ENCODE assay signal across 7 cellular contexts in the genomic region with DNA sequence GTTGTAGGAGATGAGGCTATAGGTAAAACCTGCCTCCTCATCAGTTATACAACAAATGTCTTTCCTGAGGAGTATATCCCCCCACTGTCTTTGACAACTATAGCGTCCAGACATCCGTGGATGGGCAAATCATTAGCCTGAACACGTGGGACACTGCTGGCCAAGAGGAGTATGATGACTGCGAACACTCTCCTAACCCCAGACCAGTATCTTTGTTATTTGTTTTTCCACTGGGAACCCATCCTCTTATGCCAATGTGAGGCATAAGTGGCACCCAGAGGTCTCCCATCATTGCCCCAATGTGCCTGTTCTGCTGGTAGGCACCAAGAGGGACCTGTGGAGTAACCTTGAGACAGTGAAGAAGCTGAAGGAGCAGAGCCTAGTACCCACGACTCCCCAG. TPM values are rescaled to one million over a fixed set of nuclear protein-coding genes. Genes with fewer than 3 reads are reported as not detected.
DNase-seq lines count a peak whose midpoint lies in the region; ATAC-seq, FAIRE-seq and TF ChIP-seq lines count a peak whose summit lies in the region.
"Not testable (repeated sequence)": the region's sequence is repeated elsewhere in the genome, so short reads cannot be mapped to it uniquely, and the experiment has no call there.
"Had no signal": no experiment of that assay in that cellular context is flagged by ENCODE, and none has a peak within 500 bp of the region (broad histone marks: within the 10 kb centered on the region; RNA-seq: fewer than 3 reads in every experiment).

No MANE protein-coding gene starts in this region.

- in situ Hi-C loops in HepG2 (cut with HindIII; ENCODE audit: extremely low pct_ligation_motif_present, low pct_unique_long_range_greater_than_20kb) = not testable (repeated sequence)

- not testable (repeated sequence) for ATAC-seq in CD4-positive, alpha-beta T cell (ENCODE audit: poor library complexity); T-helper 17 cell
- ATAC-seq in HepG2 (peak; percentile 83), right lobe of liver (peak; percentile 48 to 82 (median 62))

- H3K27ac ChIP-seq in CD4-positive, alpha-beta T cell (ENCODE audit: low read depth, low read length); right lobe of liver: not testable (repeated sequence)
- H3K27ac ChIP-seq in cardiac muscle cell (peak overlapping the region; percentile 30), HepG2 (ENCODE audit: extremely low read length, insufficient read depth, low read length) (peak overlapping the region; percentile 90)

- H3K79me2 ChIP-seq in HepG2 (ENCODE audit: insufficient read depth, low read length) = not testable (repeated sequence)

- peak overlapping the region; percentile 73 for H3K4me2 ChIP-seq in HepG2 (ENCODE audit: low read depth, low read length)

- TF ChIP-seq EP300 in HepG2 (IDR thresholded peaks at IDR 0.05; ENCODE audit: low read depth in 2 of 2, low read length in 2 of 2); HepG2 (CRISPR knock-in tag; IDR thresholded peaks at IDR 0.05; ENCODE audit: borderline replicate concordance): not testable (repeated sequence)

- not testable (repeated sequence) for H3K4me1 ChIP-seq in cardiac muscle cell (ENCODE audit: low read depth); right lobe of liver
- peaks cover 28% of the 10 kb centered on the region for H3K4me1 ChIP-seq in HepG2 (ENCODE audit: insufficient read depth, low read length)

- not testable (repeated sequence) for H3K9me3 Mint-ChIP-seq in CD4-positive, alpha-beta T cell

- H3K36me3 Mint-ChIP-seq in CD4-positive, alpha-beta T cell (ENCODE audit: low read depth); T-helper 17 cell (ENCODE audit: low read depth): not testable (repeated sequence)

- not testable (repeated sequence) for BruUV-seq in HepG2 (replicated peaks; lab: Mats Ljungman, UMichigan)

- TF ChIP-seq RAD21 in HepG2 (CRISPR knock-in tag; IDR thresholded peaks at IDR 0.05) = not testable (repeated sequence)

- not testable (repeated sequence) for H3K4me1 Mint-ChIP-seq in CD4-positive, alpha-beta T cell (ENCODE audit: low read depth); T-helper 17 cell

- 0% methylated on average over 2 of the region's 5 CpGs for whole genome bisulfite sequencing in HepG2 (ENCODE audit: low lambda C conversion rate)
- 55% methylated on average over 3 of the region's 5 CpGs for WGBS in right lobe of liver (ENCODE audit: insufficient coverage, low coverage, low lambda C conversion rate, missing lambda C conversion rate)

- DNase-seq in CD4-positive, alpha-beta T cell; T-helper 17 cell; cardiac muscle cell (ENCODE audit: low read depth in 1 of 2, low spot score in 1 of 2); right lobe of liver: not testable (repeated sequence)
- peak; percentile 25 for DNase-seq in HepG2 (ENCODE audit: low spot score)

- H4K20me1 ChIP-seq in HepG2 (ENCODE audit: insufficient read depth, low read length) = not testable (repeated sequence)

- CTCF ChIA-PET in CD4-positive, alpha-beta T cell (lab: Charles Lee); HepG2 (lab: Yijun Ruan, JAX; ENCODE audit: low intra/inter-chr PET ratio, low total read pairs): not testable (repeated sequence)

- intact Hi-C loops in CD4-positive, alpha-beta T cell (cut with DNase I, micrococcal nuclease); HepG2 (cut with micrococcal nuclease; ENCODE audit: unreplicated experiment); right lobe of liver (cut with DNase I): not testable (repeated sequence)

- not testable (repeated sequence) for TF ChIP-seq CTCF in CD4-positive, alpha-beta T cell (IDR thresholded peaks at IDR 0.05); cardiac muscle cell (IDR thresholded peaks at IDR 0.05; ENCODE audit: low read depth, low read length); HepG2 (CRISPR knock-in tag; IDR thresholded peaks at IDR 0.05); right lobe of liver (IDR thresholded peaks at IDR 0.05)

- H3K27me3 Mint-ChIP-seq in CD4-positive, alpha-beta T cell; T-helper 17 cell: not testable (repeated sequence)

- not testable (repeated sequence) for H3K9me3 ChIP-seq in CD4-positive, alpha-beta T cell (ENCODE audit: control insufficient read depth, low read length); T-helper 17 cell (ENCODE audit: control insufficient read depth, low read length, poor library complexity, severe bottlenecking); cardiac muscle cell (ENCODE audit: low read depth); HepG2 (ENCODE audit: low read length); right lobe of liver

- not testable (repeated sequence) for H3K27me3 ChIP-seq in CD4-positive, alpha-beta T cell (ENCODE audit: control insufficient read depth, insufficient read depth, low read length); cardiac muscle cell; HepG2 (ENCODE audit: control insufficient read depth in 1 of 2, insufficient read depth in 2 of 2, low read length in 2 of 2); right lobe of liver

- H3K27ac Mint-ChIP-seq in CD4-positive, alpha-beta T cell = peak overlapping the region; percentile 35
- H3K27ac Mint-ChIP-seq in T-helper 17 cell = peak overlapping the region; percentile 74

- H3K9ac ChIP-seq in HepG2 (ENCODE audit: insufficient read depth, low read depth, low read length) = peak overlapping the region; percentile 62

- FAIRE-seq in HepG2 (lab: Jason Lieb, UNC) = not testable (repeated sequence)

- POLR2A ChIA-PET in CD4-positive, alpha-beta T cell (lab: Charles Lee) = interaction anchor here (0.6 to 2.3 kb wide), 2 partner anchors 13 to 246 kb away, joined by 3 to 9 read pairs; a partner anchor contains a TSS
- POLR2A ChIA-PET in HepG2 (lab: Yijun Ruan, JAX) = interaction anchor here (0.8 to 2.9 kb wide), 8 partner anchors 14 to 170 kb away, joined by 3 to 36 read pairs (median 5); a partner anchor contains a TSS

- H3K36me3 ChIP-seq in cardiac muscle cell; HepG2 (replicated peaks in 1 of 2; ENCODE audit: control insufficient read depth in 1 of 2, insufficient read depth in 2 of 2, low read length in 2 of 2); right lobe of liver: not testable (repeated sequence)

- not testable (repeated sequence) for TF ChIP-seq POLR2A in HepG2 (IDR thresholded peaks at IDR 0.05; ENCODE audit: insufficient read depth in 1 of 2, low read depth in 2 of 2, low read length in 2 of 2); right lobe of liver (IDR thresholded peaks at IDR 0.05)

- H2AFZ ChIP-seq in HepG2 (ENCODE audit: low read length) = not testable (repeated sequence)

- not testable (repeated sequence) for H3K4me3 ChIP-seq in cardiac muscle cell, right lobe of liver
- H3K4me3 ChIP-seq in HepG2 (replicated peaks in 1 of 3; ENCODE audit: insufficient read depth in 1 of 3, low read depth in 2 of 3, low read length in 3 of 3) = peak overlapping the region in 2 of 3 experiments; percentile 1 to 50; a peak in 3 of 6 replicates

- H3K4me3 Mint-ChIP-seq in CD4-positive, alpha-beta T cell; T-helper 17 cell: not testable (repeated sequence)

RNA-seq across cellular contexts. Expression of a gene that starts 13.7 kb away (rescaled TPM):
- 10 to 100 TPM; 61.0 to 62.2 TPM for total RNA-seq in CD4-positive, alpha-beta T cell
- total RNA-seq in T-helper 17 cell = 10 to 100 TPM; 52.9 to 62.5 TPM
- total RNA-seq in cardiac muscle cell = 16.1 and 43.1 TPM in 2 replicates
- polyA plus RNA-seq in cardiac muscle cell = 3.8 and 7.8 TPM in 2 replicates
- 17.7 and 20.2 TPM in 2 replicates for total RNA-seq in HepG2 (2016; rRNA removed; fragmentation: Illumina TruSeq; extraction: Trizol)
- total RNA-seq in HepG2 (2016; cell fraction: cytosol; rRNA removed; fragmentation: Illumina TruSeq; extraction: Trizol; ENCODE audit: low read depth) = 6.4 and 8.4 TPM in 2 replicates
- total RNA-seq in HepG2 (2016; cell fraction: insoluble cytoplasmic fraction; rRNA removed; fragmentation: Illumina TruSeq; extraction: Trizol) = 15.4 and 23.4 TPM in 2 replicates
- total RNA-seq in HepG2 (2016; cell fraction: membrane; rRNA removed; fragmentation: Illumina TruSeq; extraction: Trizol) = 5.9 and 8.0 TPM in 2 replicates
- total RNA-seq in HepG2 (2016; cell fraction: nucleus; rRNA removed; fragmentation: Illumina TruSeq; extraction: Trizol) = 32.2 and 32.9 TPM in 2 replicates
- 8.1 and 9.4 TPM in 2 replicates for polyA plus RNA-seq in HepG2 (2011; rRNA removed)
- 3.9 and 5.4 TPM in 2 replicates for polyA plus RNA-seq in HepG2 (2011; cell fraction: cytosol; rRNA removed)
- 20.4 and 28.1 TPM in 2 replicates for polyA plus RNA-seq in HepG2 (2011; cell fraction: nucleus; rRNA removed)
- polyA plus RNA-seq in HepG2 (2012) = 15.7 and 16.6 TPM in 2 replicates
- polyA plus RNA-seq in HepG2 (2016; cell fraction: cytosol; fragmentation: Illumina TruSeq; extraction: Trizol; ENCODE audit: low read depth) = 0.29 and 0.52 TPM in 2 replicates
- polyA plus RNA-seq in HepG2 (2016; cell fraction: insoluble cytoplasmic fraction; fragmentation: Illumina TruSeq; extraction: Trizol; ENCODE audit: low read depth) = 11.6 and 13.1 TPM in 2 replicates
- 0.81 and 1.9 TPM in 2 replicates for polyA plus RNA-seq in HepG2 (2016; cell fraction: membrane; fragmentation: Illumina TruSeq; extraction: Trizol; ENCODE audit: low read depth)
- polyA plus RNA-seq in HepG2 (2016; cell fraction: nucleus; fragmentation: Illumina TruSeq; extraction: Trizol; ENCODE audit: insufficient read depth, low read depth) = 37.8 and 38.6 TPM in 2 replicates
- polyA minus RNA-seq in HepG2 (2011; rRNA and poly(A)+ RNA removed; ENCODE audit: low replicate concordance) = 14.6 and 39.7 TPM in 2 replicates
- 10.4 and 10.5 TPM in 2 replicates for polyA minus RNA-seq in HepG2 (2011; cell fraction: cytosol; rRNA and poly(A)+ RNA removed)
- polyA minus RNA-seq in HepG2 (2011; cell fraction: nucleus; rRNA and poly(A)+ RNA removed) = 50.1 and 73.2 TPM in 2 replicates
- 10 to 100 TPM in 5 of 6 experiments, 1 to 10 TPM in 1; 8.8 to 14.0 (median 12.3) TPM for total RNA-seq in right lobe of liver

RNA-seq across cellular contexts. Expression of a gene that starts 50.9 kb away (rescaled TPM):
- 1 to 10 TPM; 2.9 to 3.4 TPM for total RNA-seq in CD4-positive, alpha-beta T cell
- total RNA-seq in T-helper 17 cell (1 to 10 TPM; 1.6 to 2.4 TPM), cardiac muscle cell (99.7 and 158 TPM in 2 replicates), HepG2 (2016; rRNA removed; fragmentation: Illumina TruSeq; extraction: Trizol) (0.21 and 2.2 TPM in 2 replicates), right lobe of liver (under 1 TPM; 0.31 to 0.92 (median 0.66) TPM)
- polyA plus RNA-seq in cardiac muscle cell (60.4 and 115 TPM in 2 replicates), HepG2 (2011; rRNA removed) (0.88 and 0.90 TPM in 2 replicates)
- not detected in 2 replicates for total RNA-seq in HepG2 (2016; cell fraction: cytosol; rRNA removed; fragmentation: Illumina TruSeq; extraction: Trizol; ENCODE audit: low read depth)
- total RNA-seq in HepG2 (2016; cell fraction: insoluble cytoplasmic fraction; rRNA removed; fragmentation: Illumina TruSeq; extraction: Trizol) = 0.28 and 2.0 TPM in 2 replicates
- total RNA-seq in HepG2 (2016; cell fraction: membrane; rRNA removed; fragmentation: Illumina TruSeq; extraction: Trizol) = 0.24 and 0.46 TPM in 2 replicates
- 3.9 and 6.3 TPM in 2 replicates for total RNA-seq in HepG2 (2016; cell fraction: nucleus; rRNA removed; fragmentation: Illumina TruSeq; extraction: Trizol)
- 0.16 and 0.17 TPM in 2 replicates for polyA plus RNA-seq in HepG2 (2011; cell fraction: cytosol; rRNA removed)
- 3.9 and 4.8 TPM in 2 replicates for polyA plus RNA-seq in HepG2 (2011; cell fraction: nucleus; rRNA removed)
- 0.44 and 0.46 TPM in 2 replicates for polyA plus RNA-seq in HepG2 (2012)
- 0.19 TPM in 1 of 2 replicates, not detected in the other for polyA plus RNA-seq in HepG2 (2016; cell fraction: cytosol; fragmentation: Illumina TruSeq; extraction: Trizol; ENCODE audit: low read depth)
- not detected in 2 replicates for polyA plus RNA-seq in HepG2 (2016; cell fraction: insoluble cytoplasmic fraction; fragmentation: Illumina TruSeq; extraction: Trizol; ENCODE audit: low read depth)
- polyA plus RNA-seq in HepG2 (2016; cell fraction: membrane; fragmentation: Illumina TruSeq; extraction: Trizol; ENCODE audit: low read depth) = not detected in 2 replicates
- 6.4 and 6.6 TPM in 2 replicates for polyA plus RNA-seq in HepG2 (2016; cell fraction: nucleus; fragmentation: Illumina TruSeq; extraction: Trizol; ENCODE audit: insufficient read depth, low read depth)
- 3.5 and 4.2 TPM in 2 replicates for polyA minus RNA-seq in HepG2 (2011; rRNA and poly(A)+ RNA removed; ENCODE audit: low replicate concordance)
- not detected in 2 replicates for polyA minus RNA-seq in HepG2 (2011; cell fraction: cytosol; rRNA and poly(A)+ RNA removed)
- 8.8 and 13.2 TPM in 2 replicates for polyA minus RNA-seq in HepG2 (2011; cell fraction: nucleus; rRNA and poly(A)+ RNA removed)
- polyA plus RNA-seq: CD4-positive, alpha-beta memory T cell; CD8-positive, alpha-beta memory T cell had no signal

Comparison
In these comparisons a context has a peak if more than half of its experiments do, and no peak if none do; other contexts are left out.
1. RNA of a gene that starts 50.9 kb away (total RNA-seq): 99.7 to 158 TPM in cardiac muscle cell; 2.9 to 3.4 TPM in CD4-positive, alpha-beta T cell, 1.6 to 2.4 TPM in T-helper 17 cell, 0.21 to 6.3 TPM in HepG2 and 0.31 to 0.92 TPM in right lobe of liver; every median in the first group is over 10 times any median in the second.